In the genomic region with DNA sequence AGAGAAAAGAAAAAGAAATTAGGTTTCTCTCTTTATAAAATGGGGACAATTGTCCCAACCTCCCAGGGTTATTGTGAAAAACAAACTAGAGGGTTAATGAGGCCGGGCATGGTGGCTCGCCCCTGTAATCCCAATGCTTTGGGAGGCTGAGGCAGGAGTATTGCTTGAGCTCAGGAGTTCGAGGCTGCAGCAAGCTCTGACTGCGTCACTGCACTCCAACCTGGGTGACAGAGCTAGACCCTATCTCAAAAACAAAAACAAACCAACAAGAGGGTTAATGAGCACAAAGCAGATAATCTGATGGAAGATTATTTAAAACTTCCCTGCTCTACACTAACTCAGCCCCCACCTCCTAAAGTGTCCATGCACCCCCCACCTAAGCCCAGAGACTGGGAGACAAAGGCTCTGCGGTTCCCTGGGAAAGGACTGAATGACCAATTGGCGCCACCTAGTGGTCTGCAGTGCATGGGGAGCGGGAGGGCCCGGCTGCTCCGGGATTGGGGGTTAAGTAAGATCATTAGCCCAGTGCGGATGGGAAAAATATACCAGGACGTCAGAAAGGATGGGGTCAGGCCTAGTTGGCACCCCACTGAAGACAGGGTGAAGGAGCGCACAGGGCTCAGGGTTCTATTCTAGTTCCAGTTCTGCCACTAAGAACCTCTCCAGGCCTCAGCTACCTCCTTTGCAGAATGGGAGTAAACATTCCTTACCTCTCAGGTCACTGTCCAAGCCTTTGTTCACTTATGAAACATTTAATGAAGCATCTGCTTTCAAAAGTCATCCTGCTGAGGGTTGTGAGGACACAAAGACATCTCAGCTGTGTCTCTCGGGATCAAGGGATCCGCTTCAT, we compare ENCODE assay signal across 8 cellular contexts. TPM values are rescaled to one million over a fixed set of nuclear protein-coding genes. Genes with fewer than 3 reads are reported as not detected.
DNase-seq lines count a peak whose midpoint lies in the region; ATAC-seq and TF ChIP-seq lines count a peak whose summit lies in the region.

No MANE protein-coding gene starts in this region.

- TF ChIP-seq CTCF in C4-2B (conservative IDR thresholded peaks at IDR 0.05), result peak; percentile 98

- H3K4me1 ChIP-seq in effector memory CD4-positive, alpha-beta T cell (ENCODE audit: control insufficient read depth, insufficient read depth, low read length, poor library complexity, severe bottlenecking), result no peaks in the 10 kb centered on the region

- no peaks in the 10 kb centered on the region for H3K36me3 ChIP-seq in effector memory CD4-positive, alpha-beta T cell (ENCODE audit: control insufficient read depth, insufficient read depth, low read length)

- H3K27me3 ChIP-seq in effector memory CD4-positive, alpha-beta T cell (replicated peaks; ENCODE audit: control insufficient read depth, insufficient read depth, low read length, poor library complexity, severe bottlenecking), result no peaks in the 10 kb centered on the region

- H3K9me3 ChIP-seq in effector memory CD4-positive, alpha-beta T cell (ENCODE audit: control insufficient read depth, low read length), result no peaks in the 10 kb centered on the region

- CTCF ChIA-PET in activated CD4-positive, alpha-beta memory T cell treated with anti-CD3 and anti-CD28 coated beads, Interleukin-2, amount 10 ng/mL, durations not matched to agents 7 days and 5 days (lab: Charles Lee), result interaction anchor here (0.6 to 4.7 kb wide), 39 partner anchors 9 to 1263 kb away, joined by 3 to 52 read pairs (median 4); a partner anchor contains a TSS

- no peak overlapping the region for H3K4me3 ChIP-seq in effector memory CD4-positive, alpha-beta T cell (ENCODE audit: insufficient read depth, low read depth, low read length, poor library complexity, severe bottlenecking)

- peaks cover 2% of the 10 kb centered on the region for H3K4me1 Mint-ChIP-seq in activated CD4-positive, alpha-beta memory T cell treated with anti-CD3 and anti-CD28 coated beads, Interleukin-2, amount 10 ng/mL, durations not matched to agents 7 days and 5 days

- no peak overlapping the region for H3K27ac Mint-ChIP-seq in activated CD4-positive, alpha-beta memory T cell treated with anti-CD3 and anti-CD28 coated beads, Interleukin-2, amount 10 ng/mL, durations not matched to agents 7 days and 5 days

- peaks cover 8% of the 10 kb centered on the region for H3K27me3 Mint-ChIP-seq in activated CD4-positive, alpha-beta memory T cell treated with anti-CD3 and anti-CD28 coated beads, Interleukin-2, amount 10 ng/mL, durations not matched to agents 7 days and 5 days

- no peaks in the 10 kb centered on the region for H3K9me3 Mint-ChIP-seq in activated CD4-positive, alpha-beta memory T cell treated with anti-CD3 and anti-CD28 coated beads, Interleukin-2, amount 10 ng/mL, durations not matched to agents 7 days and 5 days

- H3K36me3 Mint-ChIP-seq in activated CD4-positive, alpha-beta memory T cell treated with anti-CD3 and anti-CD28 coated beads, Interleukin-2, amount 10 ng/mL, durations not matched to agents 7 days and 5 days (ENCODE audit: low read depth), result no peaks in the 10 kb centered on the region

- ATAC-seq in HG03175 (IDR thresholded peaks at IDR 0.05; ENCODE audit: unreplicated experiment), result peak; percentile 35
- ATAC-seq in HG03025 (IDR thresholded peaks at IDR 0.05; ENCODE audit: low FRiP score, unreplicated experiment), result no peak

- H3K4me3 Mint-ChIP-seq in activated CD4-positive, alpha-beta memory T cell treated with anti-CD3 and anti-CD28 coated beads, Interleukin-2, amount 10 ng/mL, durations not matched to agents 7 days and 5 days, result no peak overlapping the region

- DNase-seq in NCI-H774 (lab: John Stamatoyannopoulos, UW), result peak; percentile 54
- DNase-seq in activated CD4-positive, alpha-beta memory T cell treated with anti-CD3 and anti-CD28 coated beads, Interleukin-2, amount 10 ng/mL, durations not matched to agents 7 days and 5 days, result peak; percentile 76
- peak; percentile 36 to 56 (median 39) for DNase-seq in effector memory CD4-positive, alpha-beta T cell
- peak; percentile 89 for DNase-seq in medulla oblongata (ENCODE audit: extremely low spot score)
- peak; percentile 54 for DNase-seq in stimulated activated CD8-positive, alpha-beta memory T cell treated with anti-CD3 and anti-CD28 coated beads, Interleukin-15, amount 100 ng/mL, for 1 hour (ENCODE audit: low read depth)

- no peak overlapping the region for H3K27ac ChIP-seq in C4-2B
- no peak overlapping the region for H3K27ac ChIP-seq in effector memory CD4-positive, alpha-beta T cell (ENCODE audit: insufficient read depth, low read length, poor library complexity, severe bottlenecking)

- POLR2A ChIA-PET in activated CD4-positive, alpha-beta memory T cell treated with anti-CD3 and anti-CD28 coated beads, Interleukin-2, amount 10 ng/mL, durations not matched to agents 7 days and 5 days (lab: Charles Lee), result interaction anchor here (0.9 to 2.1 kb wide), 4 partner anchors 13 to 85 kb away, joined by 3 to 6 read pairs (median 4); a partner anchor contains a TSS

RNA-seq across cellular contexts. Expression of a gene that starts 15.6 kb away (rescaled TPM):
- total RNA-seq in activated CD4-positive, alpha-beta memory T cell treated with anti-CD3 and anti-CD28 coated beads, Interleukin-2, amount 10 ng/mL, durations not matched to agents 7 days and 5 days, result 10 to 100 TPM; 46.1 to 49.1 TPM

RNA-seq across cellular contexts. Expression of a gene that starts 31.8 kb away (rescaled TPM):
- total RNA-seq in activated CD4-positive, alpha-beta memory T cell treated with anti-CD3 and anti-CD28 coated beads, Interleukin-2, amount 10 ng/mL, durations not matched to agents 7 days and 5 days, result 10 to 100 TPM; 32.9 to 33.1 TPM

RNA-seq across cellular contexts. Expression of a gene that starts 34.5 kb away (rescaled TPM):
- not detected for total RNA-seq in activated CD4-positive, alpha-beta memory T cell treated with anti-CD3 and anti-CD28 coated beads, Interleukin-2, amount 10 ng/mL, durations not matched to agents 7 days and 5 days

Comparison
In these comparisons a context has a peak if more than half of its experiments do, and no peak if none do; other contexts are left out.
1. DNase-seq: peak in every context shown above with its lines; median percentile 89 in medulla oblongata; 76 in activated CD4-positive, alpha-beta memory T cell treated with anti-CD3 and anti-CD28 coated beads, Interleukin-2, amount 10 ng/mL, durations not matched to agents 7 days and 5 days; 54 in NCI-H774; 54 in stimulated activated CD8-positive, alpha-beta memory T cell treated with anti-CD3 and anti-CD28 coated beads, Interleukin-15, amount 100 ng/mL, for 1 hour; 39 in effector memory CD4-positive, alpha-beta T cell.